ENCODE assay signal across 1 cellular context in genomic region chr16:88807626-88808453, GRCh38.
TF ChIP-seq lines count a peak whose summit lies in the region.

No MANE protein-coding gene starts in this region.

TF ChIP-seq in HEK293, 187 proteins besides CTCF, POLR2A, EP300 and RAD21 (continued from another document):
- TF ChIP-seq SP3 (tag by site-specific recombination; IDR thresholded peaks at IDR 0.05): no peak
- peak; percentile 52; the same call in 1 of the 2 replicates for TF ChIP-seq ZNF394 (tag by site-specific recombination; IDR thresholded peaks at IDR 0.05; ENCODE audit: borderline replicate concordance)
- peak; percentile 29; the same call in 1 of the 2 replicates for TF ChIP-seq ZNF768 (tag by site-specific recombination; IDR thresholded peaks at IDR 0.05)
- TF ChIP-seq GLIS1 (tag by site-specific recombination; IDR thresholded peaks at IDR 0.05): peak; percentile 13; the same call in 1 of the 2 replicates
- peak; percentile 15; the same call in 1 of the 2 replicates for TF ChIP-seq BCL11A (tag by site-specific recombination; IDR thresholded peaks at IDR 0.05; ENCODE audit: low read depth)
- 0 out of 2 replicates have a peak, but pooled peaks have one; percentile 44 for TF ChIP-seq SCRT1 (tag by site-specific recombination; IDR thresholded peaks at IDR 0.05; ENCODE audit: borderline replicate concordance)
- no peak for TF ChIP-seq ZNF16 (tag by site-specific recombination; IDR thresholded peaks at IDR 0.05; ENCODE audit: low read depth)
